ENCODE assay signal across 10 cellular contexts in genomic region chr10:71757450-71757918, GRCh38. TPM values are rescaled to one million over a fixed set of nuclear protein-coding genes. Genes with fewer than 3 reads are reported as not detected.
DNase-seq lines count a peak whose midpoint lies in the region; ATAC-seq and TF ChIP-seq lines count a peak whose summit lies in the region.
"Had no signal": no experiment of that assay in that cellular context is flagged by ENCODE, and none has a peak within 500 bp of the region (broad histone marks: within the 10 kb centered on the region; RNA-seq: fewer than 3 reads in every experiment).

No MANE protein-coding gene starts in this region.

- H3K36me3 ChIP-seq in mucosa of stomach (ENCODE audit: control insufficient read depth, insufficient read depth, low read length): peaks cover 28% of the 10 kb centered on the region
- H3K36me3 ChIP-seq in vagina: peaks cover 0 to 40% of the 10 kb centered on the region in 2 donors
- no peaks in the 10 kb centered on the region for H3K36me3 ChIP-seq in smooth muscle cell (ENCODE audit: low read depth)

- no peaks in the 10 kb centered on the region for H3F3A ChIP-seq in smooth muscle cell (ENCODE audit: low read depth)

- TF ChIP-seq CTCF in vagina (IDR thresholded peaks at IDR 0.05): no peak
- TF ChIP-seq CTCF in smooth muscle cell (IDR thresholded peaks at IDR 0.05; ENCODE audit: borderline replicate concordance, insufficient read depth, poor library complexity, severe bottlenecking): no peak

- no peaks in the 10 kb centered on the region for H3K9me3 ChIP-seq in mucosa of stomach (ENCODE audit: control insufficient read depth, low read length)
- H3K9me3 ChIP-seq in vagina: no peaks in the 10 kb centered on the region
- H3K9me3 ChIP-seq in smooth muscle cell (replicated peaks; ENCODE audit: low read depth): no peaks in the 10 kb centered on the region

- 83% methylated on average over 9 of the region's 10 CpGs for WGBS in smooth muscle cell (ENCODE audit: low lambda C conversion rate)

- H3K27ac ChIP-seq in vagina (peak overlapping the region; percentile 70), smooth muscle cell (ENCODE audit: low read depth) (no peak overlapping the region)
- H3K27ac ChIP-seq: epithelial cell of prostate had no signal

- H3K4me3 ChIP-seq in mucosa of stomach (ENCODE audit: low read length) (no peak overlapping the region), vagina (no peak overlapping the region), smooth muscle cell (no peak overlapping the region)

- H3K4me1 ChIP-seq in mucosa of stomach (ENCODE audit: control insufficient read depth, insufficient read depth, low read length) (peaks cover 39% of the 10 kb centered on the region), vagina (peaks cover 89% of the 10 kb centered on the region), smooth muscle cell (ENCODE audit: low read depth) (no peaks in the 10 kb centered on the region)

- no peaks in the 10 kb centered on the region for H3K79me2 ChIP-seq in smooth muscle cell (ENCODE audit: low read depth)

- DNase-seq in Right ventricle myocardium inferior (ENCODE audit: missing footprints): no peak
- no peak for DNase-seq in cardiac septum (ENCODE audit: low spot score)
- peak; percentile 62 for DNase-seq in ecto neural progenitor cell (ENCODE audit: low spot score)
- DNase-seq in vagina (ENCODE audit: extremely low spot score in 2 of 2): no peak
- no peak for DNase-seq in pons (ENCODE audit: low spot score)
- no peak for DNase-seq in smooth muscle cell (lab: John Stamatoyannopoulos, UW; ENCODE audit: unreplicated experiment)
- DNase-seq: nephron progenitor cell had no signal

- H3K27me3 ChIP-seq in mucosa of stomach (ENCODE audit: control insufficient read depth, insufficient read depth, low read length) (no peaks in the 10 kb centered on the region), vagina (no peaks in the 10 kb centered on the region), smooth muscle cell (ENCODE audit: low read depth) (peaks cover 6% of the 10 kb centered on the region)

- H4K20me1 ChIP-seq in smooth muscle cell (ENCODE audit: low read depth): no peaks in the 10 kb centered on the region

- peak overlapping the region; percentile 10 for H3K9ac ChIP-seq in mucosa of stomach (ENCODE audit: low read length)
- H3K9ac ChIP-seq in smooth muscle cell (ENCODE audit: low read depth): no peak overlapping the region

- peak; percentile 57 for ATAC-seq in Right ventricle myocardium inferior
- ATAC-seq in HG03196 (IDR thresholded peaks at IDR 0.05; ENCODE audit: unreplicated experiment): no peak

- no peak for TF ChIP-seq POLR2A in vagina (IDR thresholded peaks at IDR 0.05)

- H2AFZ ChIP-seq in smooth muscle cell (ENCODE audit: low read depth): no peak overlapping the region

- intact Hi-C loops in Right ventricle myocardium inferior (cut with DNase I): no loop called here
- intact Hi-C loops in cardiac septum (cut with DNase I): no loop called here
- intact Hi-C loops in vagina (cut with DNase I): no loop called here

- H3K4me2 ChIP-seq in smooth muscle cell: no peak overlapping the region

RNA-seq across cellular contexts. Expression of gene VSIR, which starts 15.8 kb away (rescaled TPM):
- 140 TPM for total RNA-seq in Right ventricle myocardium inferior
- total RNA-seq in cardiac septum: 63.0 TPM
- total RNA-seq in vagina: 96.5 TPM
- total RNA-seq in smooth muscle cell: 0.58 and 3.6 TPM in 2 replicates
- 2.6 and 3.6 TPM in 2 replicates for polyA plus RNA-seq in smooth muscle cell

RNA-seq across cellular contexts. Expression of gene C10orf105, which starts 37.9 kb away (rescaled TPM):
- 0.05 TPM for total RNA-seq in Right ventricle myocardium inferior
- total RNA-seq in cardiac septum: not detected
- total RNA-seq in vagina: 0.49 TPM
- total RNA-seq in smooth muscle cell: 0.09 TPM in 1 of 2 replicates, not detected in the other
- not detected in 2 replicates for polyA plus RNA-seq in smooth muscle cell

Comparison
In these comparisons a context has a peak if more than half of its experiments do, and no peak if none do; other contexts are left out.
1. RNA of gene VSIR, which starts 15.8 kb away (total RNA-seq): 140 TPM in Right ventricle myocardium inferior (single experiment), 96.5 TPM in vagina (single experiment) and 63.0 TPM in cardiac septum (single experiment); 0.58 to 3.6 TPM in smooth muscle cell; every median in the first group is over 10 times any median in the second.